8 cellular contexts compared by ENCODE assay signal in the genomic region with DNA sequence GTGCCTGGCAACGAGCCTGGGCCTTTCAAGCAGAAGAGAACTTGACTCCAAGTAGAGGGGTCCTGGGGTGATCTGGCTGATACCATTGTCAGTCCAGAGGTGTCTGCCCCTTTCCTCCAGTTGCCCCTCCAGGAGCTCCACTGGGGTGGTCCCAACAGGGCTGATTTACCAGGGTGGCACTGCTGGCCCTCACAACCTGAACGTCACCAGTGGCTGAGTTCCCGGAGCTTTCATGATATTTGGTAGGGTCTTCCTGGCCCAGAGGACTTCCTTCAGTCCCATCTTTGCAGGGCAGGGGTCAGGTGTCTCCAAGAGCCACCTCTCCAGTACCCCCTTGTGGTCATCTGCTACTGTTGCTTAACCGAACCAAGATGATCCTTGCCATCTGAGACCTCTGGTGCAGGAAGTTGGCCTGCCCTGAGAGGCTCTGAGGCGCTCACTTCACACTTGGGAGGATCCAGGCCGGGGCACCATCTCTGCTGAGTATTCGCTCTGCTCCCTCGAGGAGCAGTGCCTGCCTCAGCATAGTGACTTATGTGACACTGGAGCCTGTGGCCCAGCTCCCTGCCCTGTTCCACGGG. TPM values are rescaled to one million over a fixed set of nuclear protein-coding genes. Genes with fewer than 3 reads are reported as not detected.
DNase-seq lines count a peak whose midpoint lies in the region; ATAC-seq and TF ChIP-seq lines count a peak whose summit lies in the region.

No MANE protein-coding gene starts in this region.

- H3K4me3 ChIP-seq in NB4 (ENCODE audit: low read depth, low read length) (no peak overlapping the region), iPS-15b (ENCODE audit: low read depth, low read length) (no peak overlapping the region)

- no peaks in the 10 kb centered on the region for H3K9me3 Mint-ChIP-seq in activated naive CD4-positive, alpha-beta T cell treated with anti-CD3 and anti-CD28 coated beads for 36 hours
- no peaks in the 10 kb centered on the region for H3K9me3 Mint-ChIP-seq in stimulated activated naive CD8-positive, alpha-beta T cell treated with anti-CD3 and anti-CD28 coated beads, Interleukin-15, amount 100 ng/mL, for 72 hours

- intact Hi-C loops in activated naive CD4-positive, alpha-beta T cell treated with anti-CD3 and anti-CD28 coated beads for 36 hours (cut with micrococcal nuclease) = loop anchor here (5.0 kb wide), 2 partner anchors 249 to 269 kb away; partner anchors contain the start of gene CYB561

- peaks cover 52% of the 10 kb centered on the region for H3K4me1 Mint-ChIP-seq in activated naive CD4-positive, alpha-beta T cell treated with anti-CD3 and anti-CD28 coated beads for 36 hours (ENCODE audit: low read depth)
- H3K4me1 Mint-ChIP-seq in stimulated activated naive CD8-positive, alpha-beta T cell treated with anti-CD3 and anti-CD28 coated beads, Interleukin-15, amount 100 ng/mL, for 72 hours = peaks cover 62% of the 10 kb centered on the region

- H3K4me3 Mint-ChIP-seq in activated naive CD4-positive, alpha-beta T cell treated with anti-CD3 and anti-CD28 coated beads for 36 hours = peak overlapping the region; percentile 83
- peak overlapping the region; percentile 90 to 98 for H3K4me3 Mint-ChIP-seq in stimulated activated naive CD8-positive, alpha-beta T cell treated with anti-CD3 and anti-CD28 coated beads, Interleukin-15, amount 100 ng/mL, for 72 hours

- no peaks in the 10 kb centered on the region for H3K27me3 Mint-ChIP-seq in activated naive CD4-positive, alpha-beta T cell treated with anti-CD3 and anti-CD28 coated beads for 36 hours (ENCODE audit: low read depth)
- H3K27me3 Mint-ChIP-seq in stimulated activated naive CD8-positive, alpha-beta T cell treated with anti-CD3 and anti-CD28 coated beads, Interleukin-15, amount 100 ng/mL, for 72 hours = no peaks in the 10 kb centered on the region

- peak; percentile 44 for TF ChIP-seq CTCF in NB4 (IDR thresholded peaks at IDR 0.05; ENCODE audit: low read depth, low read length)

- no peak for ATAC-seq in stimulated activated naive CD8-positive, alpha-beta T cell treated with anti-CD3 and anti-CD28 coated beads, Interleukin-15, amount 100 ng/mL, for 72 hours

- H3K27ac Mint-ChIP-seq in activated naive CD4-positive, alpha-beta T cell treated with anti-CD3 and anti-CD28 coated beads for 36 hours = peak overlapping the region; percentile 92
- peak overlapping the region; percentile 89 to 99 for H3K27ac Mint-ChIP-seq in stimulated activated naive CD8-positive, alpha-beta T cell treated with anti-CD3 and anti-CD28 coated beads, Interleukin-15, amount 100 ng/mL, for 72 hours

- H3K36me3 ChIP-seq in iPS-15b (ENCODE audit: control insufficient read depth, insufficient read depth, low read length) = peaks cover 26% of the 10 kb centered on the region

- CTCF ChIA-PET in activated naive CD4-positive, alpha-beta T cell treated with anti-CD3 and anti-CD28 coated beads for 36 hours (lab: Charles Lee) = interaction anchor here (0.7 to 2.2 kb wide), 7 partner anchors 9 to 271 kb away, joined by 3 to 8 read pairs (median 4); no protein-coding TSS in a partner anchor

- no peaks in the 10 kb centered on the region for H3K27me3 ChIP-seq in iPS-15b (ENCODE audit: control insufficient read depth, insufficient read depth, low read length)

- peak overlapping the region; percentile 24 for H3K9ac ChIP-seq in iPS-15b (ENCODE audit: low read depth, low read length)

- no peak for TF ChIP-seq POLR2A in NB4 (IDR thresholded peaks at IDR 0.05; ENCODE audit: extremely low read depth, insufficient read length)

- DNase-seq in SKM-1 treated with dmso at 0.1 percent for 144 hours (lab: John Stamatoyannopoulos, UW; ENCODE audit: unreplicated experiment) = peak; percentile 33
- no peak for DNase-seq in SKM-1 (lab: John Stamatoyannopoulos, UW; ENCODE audit: unreplicated experiment)
- DNase-seq in NB4 (ENCODE audit: low read depth) = peak; percentile 77
- peak; percentile 67 for DNase-seq in activated naive CD4-positive, alpha-beta T cell treated with anti-CD3 and anti-CD28 coated beads for 36 hours
- peak in 1 of 2 donors; percentile 60 for DNase-seq in stimulated activated naive CD8-positive, alpha-beta T cell treated with anti-CD3 and anti-CD28 coated beads, Interleukin-15, amount 100 ng/mL, for 72 hours
- no peak for DNase-seq in SHP77 treated with DMSO at 0.1 percent for 48 hours (lab: John Stamatoyannopoulos, UW)
- DNase-seq in DMS153 treated with DMSO at 0.1 percent for 48 hours (lab: John Stamatoyannopoulos, UW; ENCODE audit: unreplicated experiment) = no peak

- H3K36me3 Mint-ChIP-seq in activated naive CD4-positive, alpha-beta T cell treated with anti-CD3 and anti-CD28 coated beads for 36 hours (ENCODE audit: low read depth) = peaks cover 20% of the 10 kb centered on the region

- no peaks in the 10 kb centered on the region for H3K9me3 ChIP-seq in iPS-15b (ENCODE audit: control insufficient read depth, insufficient read depth, low read length)

- H3K4me1 ChIP-seq in iPS-15b (ENCODE audit: control insufficient read depth, insufficient read depth, low read length) = peaks cover 12% of the 10 kb centered on the region

RNA-seq across cellular contexts. Expression of gene LIMD2, which starts 3.5 kb away (rescaled TPM):
- total RNA-seq in activated naive CD4-positive, alpha-beta T cell treated with anti-CD3 and anti-CD28 coated beads for 36 hours = 100 to 1,000 TPM; 121 TPM

RNA-seq across cellular contexts. Expression of gene STRADA, which starts 45.1 kb away (rescaled TPM):
- 10 to 100 TPM; 73.2 to 76.3 TPM for total RNA-seq in activated naive CD4-positive, alpha-beta T cell treated with anti-CD3 and anti-CD28 coated beads for 36 hours

Comparison
In these comparisons a context has a peak if more than half of its experiments do, and no peak if none do; other contexts are left out.
1. DNase-seq: peak in SKM-1 treated with dmso at 0.1 percent for 144 hours (single experiment), NB4 (single experiment) and activated naive CD4-positive, alpha-beta T cell treated with anti-CD3 and anti-CD28 coated beads for 36 hours (single experiment); none in SKM-1 (single experiment), SHP77 treated with DMSO at 0.1 percent for 48 hours (single experiment) and DMS153 treated with DMSO at 0.1 percent for 48 hours (single experiment).